Comparison of ENCODE assay signal across 10 cellular contexts in genomic region chr16:11793840-11794239, GRCh38. TPM values are rescaled to one million over a fixed set of nuclear protein-coding genes. Genes with fewer than 3 reads are reported as not detected.
DNase-seq lines count a peak whose midpoint lies in the region; ATAC-seq and TF ChIP-seq lines count a peak whose summit lies in the region.
"Had no signal": no experiment of that assay in that cellular context is flagged by ENCODE, and none has a peak within 500 bp of the region (broad histone marks: within the 10 kb centered on the region; RNA-seq: fewer than 3 reads in every experiment).

No MANE protein-coding gene starts in this region.

- peak in 1 of 2 donors; percentile 26 for DNase-seq in heart right ventricle
- DNase-seq in cardiac septum (ENCODE audit: low spot score): no peak
- no peak for DNase-seq in activated naive CD4-positive, alpha-beta T cell treated with anti-CD3 and anti-CD28 coated beads, Interleukin-2, amount 50 U/mL, for 72 hours (ENCODE audit: low spot score in 2 of 2)
- DNase-seq in left lung: no peak
- peak in 1 of 2 donors; percentile 28 for DNase-seq in tibial artery
- no peak for DNase-seq in T-helper 9 cell
- no peak for DNase-seq in uterus
- DNase-seq: left cardiac atrium had no signal

- WGBS in heart right ventricle, 2 donors: 45 to 53% methylated on average over 7 of the region's 7 CpGs

- H3K36me3 Mint-ChIP-seq in activated naive CD4-positive, alpha-beta T cell treated with anti-CD3 and anti-CD28 coated beads, Interleukin-2, amount 50 U/mL, for 72 hours: peaks cover 27 to 55% of the 10 kb centered on the region in 2 donors

- TF ChIP-seq CTCF in heart right ventricle (IDR thresholded peaks at IDR 0.05): no peak
- no peak for TF ChIP-seq CTCF in left lung (IDR thresholded peaks at IDR 0.05)
- no peak for TF ChIP-seq CTCF in tibial artery (IDR thresholded peaks at IDR 0.05)
- TF ChIP-seq CTCF in uterus (IDR thresholded peaks at IDR 0.05): no peak

- ATAC-seq in heart right ventricle (no peak), left lung (no peak), GM19023 (IDR thresholded peaks at IDR 0.05; ENCODE audit: unreplicated experiment) (no peak)
- no peak for ATAC-seq in activated naive CD4-positive, alpha-beta T cell treated with anti-CD3 and anti-CD28 coated beads, Interleukin-2, amount 50 U/mL, for 72 hours

- peaks cover 0 to 31% (median 0%) of the 10 kb centered on the region in 9 donors for H3K36me3 ChIP-seq in heart right ventricle
- H3K36me3 ChIP-seq in left lung: peaks cover 0 to 4% of the 10 kb centered on the region in 2 donors
- no peaks in the 10 kb centered on the region for H3K36me3 ChIP-seq in tibial artery
- no peaks in the 10 kb centered on the region for H3K36me3 ChIP-seq in uterus

- TF ChIP-seq POLR2A in uterus (IDR thresholded peaks at IDR 0.05): no peak

- H3K9me3 Mint-ChIP-seq in activated naive CD4-positive, alpha-beta T cell treated with anti-CD3 and anti-CD28 coated beads, Interleukin-2, amount 50 U/mL, for 72 hours: no peaks in the 10 kb centered on the region

- H3K4me1 ChIP-seq in heart right ventricle (peaks cover 8 to 75% (median 67%) of the 10 kb centered on the region in 9 donors), left lung (peaks cover 26 to 78% of the 10 kb centered on the region in 2 donors), tibial artery (peaks cover 0 to 65% (median 48%) of the 10 kb centered on the region in 4 donors), uterus (peaks cover 0 to 9% of the 10 kb centered on the region in 2 donors)

- intact Hi-C loops in heart right ventricle (cut with DNase I) (loop anchor here in 5 of 10 donors (5.0 to 10.0 kb wide), 6 partner anchors 49 to 271 kb away; partner anchors contain the start of genes TXNDC11 (in 2 of the 5) and GSPT1 (in 1 of the 5)), cardiac septum (cut with DNase I) (no loop called here), left lung (cut with DNase I) (no loop called here), tibial artery (cut with DNase I; ENCODE audit: low total_unique reads) (no loop called here), uterus (cut with DNase I; ENCODE audit: low total_unique reads) (no loop called here)

- H3K4me3 ChIP-seq in heart right ventricle (no peak overlapping the region), left lung (no peak overlapping the region), tibial artery (no peak overlapping the region), uterus (no peak overlapping the region)
- H3K4me3 ChIP-seq: SJSA1 had no signal

- H3K9me3 ChIP-seq in heart right ventricle (no peaks in the 10 kb centered on the region), left lung (no peaks in the 10 kb centered on the region), tibial artery (no peaks in the 10 kb centered on the region), uterus (no peaks in the 10 kb centered on the region)
- H3K9me3 ChIP-seq: SJSA1 had no signal

- H3K27me3 ChIP-seq in heart right ventricle: no peaks in the 10 kb centered on the region
- no peaks in the 10 kb centered on the region for H3K27me3 ChIP-seq in left lung
- H3K27me3 ChIP-seq in tibial artery: no peaks in the 10 kb centered on the region
- H3K27me3 ChIP-seq in uterus: no peaks in the 10 kb centered on the region
- H3K27me3 ChIP-seq: SJSA1 had no signal

- H3K27ac ChIP-seq in heart right ventricle (peak overlapping the region in 7 of 10 donors; percentile 0 to 99 (median 47)), left lung (peak overlapping the region; percentile 79 to 94), tibial artery (peak overlapping the region; percentile 3 to 96), uterus (no peak overlapping the region)

- peak overlapping the region; percentile 88 to 94 for H3K27ac Mint-ChIP-seq in activated naive CD4-positive, alpha-beta T cell treated with anti-CD3 and anti-CD28 coated beads, Interleukin-2, amount 50 U/mL, for 72 hours

RNA-seq across cellular contexts. Expression of gene ZC3H7A, which starts 3.2 kb away (rescaled TPM):
- total RNA-seq in heart right ventricle (10 to 100 TPM; 26.8 to 36.1 (median 30.6) TPM), cardiac septum (33.4 TPM), left lung (10 to 100 TPM; 48.3 to 48.9 TPM), uterus (10 to 100 TPM; 40.9 to 91.2 (median 67.5) TPM)
- polyA plus RNA-seq in heart right ventricle: 10 to 100 TPM; 15.2 to 22.8 TPM
- total RNA-seq in activated naive CD4-positive, alpha-beta T cell treated with anti-CD3 and anti-CD28 coated beads, Interleukin-2, amount 50 U/mL, for 72 hours: 100 to 1,000 TPM; 108 to 150 TPM

RNA-seq across cellular contexts. Expression of gene TXNDC11, which starts 51.2 kb away (rescaled TPM):
- total RNA-seq in heart right ventricle (10 to 100 TPM; 16.8 to 29.3 (median 23.9) TPM), cardiac septum (27.0 TPM), left lung (10 to 100 TPM; 71.2 to 76.8 TPM), uterus (10 to 100 TPM in 3 of 4 donors, 1 to 10 TPM in 1; 6.1 to 52.0 (median 40.0) TPM)
- polyA plus RNA-seq in heart right ventricle: 10 to 100 TPM; 30.0 to 46.7 TPM
- 10 to 100 TPM; 26.3 to 32.9 TPM for total RNA-seq in activated naive CD4-positive, alpha-beta T cell treated with anti-CD3 and anti-CD28 coated beads, Interleukin-2, amount 50 U/mL, for 72 hours

RNA-seq across cellular contexts. Expression of gene RSL1D1, which starts 57.5 kb away (rescaled TPM):
- total RNA-seq in heart right ventricle (100 to 1,000 TPM in 6 of 10 donors, 10 to 100 TPM in 4; 89.4 to 133 (median 105) TPM), cardiac septum (77.9 TPM), left lung (100 to 1,000 TPM in 1 of 2 donors, 10 to 100 TPM in 1; 88.3 to 102 TPM), uterus (100 to 1,000 TPM in 3 of 4 donors, 10 to 100 TPM in 1; 97.9 to 484 (median 164) TPM)
- polyA plus RNA-seq in heart right ventricle: 10 to 100 TPM; 24.7 to 63.3 TPM
- total RNA-seq in activated naive CD4-positive, alpha-beta T cell treated with anti-CD3 and anti-CD28 coated beads, Interleukin-2, amount 50 U/mL, for 72 hours: 100 to 1,000 TPM; 255 to 326 TPM

Comparison
In these comparisons a context has a peak if more than half of its experiments do, and no peak if none do; other contexts are left out.
1. H3K27ac ChIP-seq: peak in heart right ventricle (7 of 10), left lung (2 of 2) and tibial artery (2 of 2); none in uterus (0 of 2).